Comparison of ENCODE assay signal across 28 cellular contexts in genomic region chr3:106687905-106688304, GRCh38.
"Had no signal": no experiment of that assay in that cellular context is flagged by ENCODE, and none has a peak within 500 bp of the region (broad histone marks: within the 10 kb centered on the region; RNA-seq: fewer than 3 reads in every experiment).

No MANE protein-coding gene starts in this region.

- H3K4me1 ChIP-seq: left lung, lower lobe of right lung, pancreas, prostate gland, sigmoid colon, stomach, suprapubic skin, tibial artery, upper lobe of right lung had no signal

- H3K9me3 ChIP-seq: left lung, lower lobe of right lung, pancreas, prostate gland, sigmoid colon, stomach, suprapubic skin, thoracic aorta, tibial artery, upper lobe of right lung had no signal

- H3K9ac ChIP-seq: neural progenitor cell had no signal

- H3K4me3 ChIP-seq: left lung, lower lobe of right lung, neural progenitor cell, pancreas, prostate gland, sigmoid colon, stomach, suprapubic skin, thoracic aorta, tibial artery, upper lobe of right lung had no signal

- FAIRE-seq: islet of Langerhans, kidney, pancreas, small intestine, urothelium cell line had no signal

- H3K27me3 ChIP-seq: left lung, neural progenitor cell, pancreas, sigmoid colon, stomach, suprapubic skin, tibial artery, upper lobe of right lung had no signal

- DNase-seq: hypothalamus; immature natural killer cell; kidney; left colon; left lung; lower lobe of right lung; naive B cell; natural killer cell; nephron progenitor cell; pancreas; posterior cingulate gyrus; retina; small intestine; stimulated activated CD4-positive, alpha-beta T cell treated with anti-CD3 and anti-CD28 coated beads, Interleukin-1b, Interleukin-23, amount 100 ng/mL, for 48 hours; stimulated activated CD4-positive, alpha-beta T cell treated with anti-CD3 and anti-CD28 coated beads, Interleukin-2, amount 100 ng/mL, for 48 hours; stimulated activated naive B cell treated with anti-CD40 and anti-IgM and Interleukin-4, amounts not matched to agents 10 μg/mL and 1 μg/mL and 100 μg/mL, for 72 hours; stimulated activated naive CD8-positive, alpha-beta T cell treated with anti-CD3 and anti-CD28 coated beads, Interleukin-15, Interleukin-2, amounts not matched to agents 100 U/mL and 50 U/mL, for 24 hours; stomach; upper lobe of right lung had no signal

- ATAC-seq: left colon; natural killer cell; right cardiac atrium; stimulated activated naive B cell treated with anti-CD40 and anti-IgM and Interleukin-4, amounts not matched to agents 10 μg/mL and 1 μg/mL and 100 μg/mL, for 72 hours; stimulated activated naive CD8-positive, alpha-beta T cell treated with anti-CD3 and anti-CD28 coated beads, Interleukin-15, Interleukin-2, amounts not matched to agents 100 U/mL and 50 U/mL, for 24 hours had no signal

- H3K4me2 ChIP-seq: neural progenitor cell had no signal

- H3K27ac ChIP-seq: left lung, lower lobe of right lung, neural progenitor cell, pancreas, prostate gland, sigmoid colon, stomach, suprapubic skin, thoracic aorta, tibial artery, upper lobe of right lung had no signal

- H3K36me3 ChIP-seq: left lung, lower lobe of right lung, neural progenitor cell, pancreas, prostate gland, sigmoid colon, stomach, suprapubic skin, thoracic aorta, tibial artery, upper lobe of right lung had no signal

- H2AFZ ChIP-seq: neural progenitor cell had no signal
